In genomic region chr10:86163522-86164215, GRCh38 we compare ENCODE assay signal across 21 cellular contexts.
DNase-seq lines count a peak whose midpoint lies in the region; ATAC-seq, FAIRE-seq and TF ChIP-seq lines count a peak whose summit lies in the region.
"Had no signal": no experiment of that assay in that cellular context is flagged by ENCODE, and none has a peak within 500 bp of the region (broad histone marks: within the 10 kb centered on the region; RNA-seq: fewer than 3 reads in every experiment).

No MANE protein-coding gene starts in this region.

- no peak overlapping the region for H2AFZ ChIP-seq in HepG2 (ENCODE audit: low read length)

- TF ChIP-seq EP300 in HepG2 (IDR thresholded peaks at IDR 0.05; ENCODE audit: low read depth in 2 of 2, low read length in 2 of 2) (0 out of 4 replicates have a peak, but pooled peaks of 1 of the 2 experiments have one; percentile 26), HepG2 (CRISPR knock-in tag; IDR thresholded peaks at IDR 0.05; ENCODE audit: borderline replicate concordance) (no peak), sigmoid colon (IDR thresholded peaks at IDR 0.05) (no peak)

- no peaks in the 10 kb centered on the region for H3K79me2 ChIP-seq in HepG2 (ENCODE audit: insufficient read depth, low read length)

- peak overlapping the region; percentile 71 for H3K27ac ChIP-seq in WERI-Rb-1
- no peak overlapping the region for H3K27ac ChIP-seq in HepG2 (ENCODE audit: extremely low read length, insufficient read depth, low read length)
- no peak overlapping the region for H3K27ac ChIP-seq in sigmoid colon
- H3K27ac ChIP-seq: right atrium auricular region, stomach had no signal

- H3K27me3 ChIP-seq in WERI-Rb-1 (ENCODE audit: insufficient read depth, low read depth, severe bottlenecking) = no peaks in the 10 kb centered on the region
- peaks cover 5 to 6% of the 10 kb centered on the region in 2 experiments; a peak in 3 of 5 replicates for H3K27me3 ChIP-seq in HepG2 (ENCODE audit: control insufficient read depth in 1 of 2, insufficient read depth in 2 of 2, low read length in 2 of 2)
- H3K27me3 ChIP-seq in sigmoid colon = no peaks in the 10 kb centered on the region
- H3K27me3 ChIP-seq: right atrium auricular region, stomach had no signal

- H3K4me3 ChIP-seq in WERI-Rb-1 (ENCODE audit: low read depth, low read length) (no peak overlapping the region), HepG2 (replicated peaks in 1 of 3; ENCODE audit: insufficient read depth in 1 of 3, low read depth in 2 of 3, low read length in 3 of 3) (peak overlapping the region in 1 of 3 experiments; percentile 15; a peak in 1 of 6 replicates), sigmoid colon (no peak overlapping the region)
- H3K4me3 ChIP-seq: right atrium auricular region, stomach had no signal

- WGBS in HepG2 (ENCODE audit: low lambda C conversion rate) = 4% methylated on average over 9 of the region's 13 CpGs
- WGBS in sigmoid colon, 2 donors = 39 to 75% methylated on average over 13 of the region's 13 CpGs

- H3K9ac ChIP-seq in HepG2 (ENCODE audit: insufficient read depth, low read depth, low read length) = no peak overlapping the region

- no TSS peak for BruUV-seq in HepG2 (replicated peaks; lab: Mats Ljungman, UMichigan)

- H3K9me3 ChIP-seq in WERI-Rb-1 (ENCODE audit: severe bottlenecking) (no peaks in the 10 kb centered on the region), HepG2 (ENCODE audit: low read length) (no peaks in the 10 kb centered on the region), sigmoid colon (no peaks in the 10 kb centered on the region)
- H3K9me3 ChIP-seq: right atrium auricular region, stomach had no signal

- ATAC-seq in HepG2 = peak; percentile 93
- ATAC-seq: activated CD8-positive, alpha-beta T cell treated with anti-CD3 and anti-CD28 coated beads, Interleukin-2, amount 10 ng/mL, durations not matched to agents 7 days and 5 days; CD8-positive, alpha-beta T cell had no signal

- TF ChIP-seq POLR2A in HepG2 (IDR thresholded peaks at IDR 0.05; ENCODE audit: insufficient read depth in 1 of 2, low read depth in 2 of 2, low read length in 2 of 2) (no peak), sigmoid colon (IDR thresholded peaks at IDR 0.05) (no peak)

- H3K4me1 ChIP-seq in HepG2 (ENCODE audit: insufficient read depth, low read length) (peaks cover 34% of the 10 kb centered on the region), sigmoid colon (no peaks in the 10 kb centered on the region)
- H3K4me1 ChIP-seq: right atrium auricular region, stomach had no signal

- TF ChIP-seq CTCF in WERI-Rb-1 (IDR thresholded peaks at IDR 0.05; ENCODE audit: low read depth, low read length) (peak; percentile 15; the same call in 1 of the 2 replicates), HepG2 (CRISPR knock-in tag; IDR thresholded peaks at IDR 0.05) (no peak; the same call in 1 of the 2 replicates), sigmoid colon (IDR thresholded peaks at IDR 0.05) (no peak)

- no peaks in the 10 kb centered on the region for H3K36me3 ChIP-seq in WERI-Rb-1
- H3K36me3 ChIP-seq in HepG2 (replicated peaks in 1 of 2; ENCODE audit: control insufficient read depth in 1 of 2, insufficient read depth in 2 of 2, low read length in 2 of 2) = no peaks in the 10 kb centered on the region
- no peaks in the 10 kb centered on the region for H3K36me3 ChIP-seq in sigmoid colon
- H3K36me3 ChIP-seq: right atrium auricular region, stomach had no signal

- intact Hi-C loops in HepG2 (cut with micrococcal nuclease; ENCODE audit: unreplicated experiment) = no loop called here
- intact Hi-C loops in sigmoid colon (cut with DNase I) = no loop called here

- no peaks in the 10 kb centered on the region for H4K20me1 ChIP-seq in HepG2 (ENCODE audit: insufficient read depth, low read length)

- DNase-seq in MV-4-11 (lab: John Stamatoyannopoulos, UW) (peak; percentile 84), WERI-Rb-1 (peak; percentile 87), HepG2 (ENCODE audit: low spot score) (peak; percentile 48), sigmoid colon (peak; percentile 44), activated gamma-delta T cell (lab: John Stamatoyannopoulos, UW) (no peak), SKM-1 treated with dmso at 0.1 percent for 144 hours (lab: John Stamatoyannopoulos, UW; ENCODE audit: unreplicated experiment) (no peak), SHP77 (lab: John Stamatoyannopoulos, UW) (no peak), foreskin melanocyte (no peak)
- DNase-seq: activated B cell treated with CpG ODN at 0.5 μM for 24 hours; activated CD8-positive, alpha-beta T cell treated with anti-CD3 and anti-CD28 coated beads, Interleukin-2, amount 10 ng/mL, durations not matched to agents 7 days and 5 days; amygdala; CD8-positive, alpha-beta T cell; DMS79; hippocampal formation; NCI-H2029; NCI-H510A; SHP77 treated with DMSO at 0.1 percent for 48 hours; stimulated activated CD4-positive, alpha-beta T cell treated with anti-CD3 and anti-CD28 coated beads, Interleukin-1b, Interleukin-23, amount 100 ng/mL, for 48 hours; stomach had no signal

- in situ Hi-C loops in HepG2 (cut with HindIII; ENCODE audit: extremely low pct_ligation_motif_present, low pct_unique_long_range_greater_than_20kb) = no loop called here

- POLR2A ChIA-PET in HepG2 (lab: Yijun Ruan, JAX) = no interaction called here

- FAIRE-seq in HepG2 (lab: Jason Lieb, UNC) = peak; percentile 83
- FAIRE-seq: urothelium cell line had no signal

- H3K4me2 ChIP-seq in HepG2 (ENCODE audit: low read depth, low read length) = peak overlapping the region; percentile 54

- no peak for TF ChIP-seq RAD21 in HepG2 (CRISPR knock-in tag; IDR thresholded peaks at IDR 0.05)

- CTCF ChIA-PET in HepG2 (lab: Yijun Ruan, JAX; ENCODE audit: low intra/inter-chr PET ratio, low total read pairs) = no interaction called here

TF ChIP-seq in HepG2, 621 proteins besides CTCF, POLR2A, EP300 and RAD21 (continues in another document):
- no peak for TF ChIP-seq MEIS1 (CRISPR knock-in tag; IDR thresholded peaks at IDR 0.05; ENCODE audit: borderline replicate concordance)
- peak; percentile 42 to 52; a peak in 3 of 4 replicates for TF ChIP-seq NR2F1 (CRISPR knock-in tag; IDR thresholded peaks at IDR 0.05)
- TF ChIP-seq IRX3 (CRISPR knock-in tag; IDR thresholded peaks at IDR 0.05; ENCODE audit: borderline replicate concordance, low read depth) = no peak
- no peak for TF ChIP-seq PBX2 (CRISPR knock-in tag; IDR thresholded peaks at IDR 0.05)
- 0 out of 2 replicates have a peak, but pooled peaks have one; percentile 42 for TF ChIP-seq PHF21A (CRISPR knock-in tag; IDR thresholded peaks at IDR 0.05)
- TF ChIP-seq ZNF367 (CRISPR knock-in tag; IDR thresholded peaks at IDR 0.05; ENCODE audit: borderline replicate concordance) = no peak
- no peak for TF ChIP-seq PHF5A (CRISPR knock-in tag; IDR thresholded peaks at IDR 0.05; ENCODE audit: low read depth, unreplicated experiment)
- TF ChIP-seq NFE2L2 (IDR thresholded peaks at IDR 0.05; ENCODE audit: low read length) = no peak
- TF ChIP-seq PITX1 (CRISPR knock-in tag; IDR thresholded peaks at IDR 0.05) = peak; percentile 62; the same call in 1 of the 2 replicates
- no peak for TF ChIP-seq PRDM15 (CRISPR knock-in tag; IDR thresholded peaks at IDR 0.05)
- TF ChIP-seq DPF2 (CRISPR knock-in tag; IDR thresholded peaks at IDR 0.05; ENCODE audit: borderline replicate concordance, low read depth) = peak; percentile 59; the same call in 1 of the 2 replicates

Comparison
In these comparisons a context has a peak if more than half of its experiments do, and no peak if none do; other contexts are left out.
1. DNase-seq: peak in MV-4-11 (single experiment), WERI-Rb-1 (single experiment), HepG2 (single experiment) and sigmoid colon (single experiment); none in activated gamma-delta T cell (single experiment), SKM-1 treated with dmso at 0.1 percent for 144 hours (single experiment), SHP77 (0 of 2) and foreskin melanocyte (single experiment).